ENCODE assay signal across 11 cellular contexts in the genomic region with DNA sequence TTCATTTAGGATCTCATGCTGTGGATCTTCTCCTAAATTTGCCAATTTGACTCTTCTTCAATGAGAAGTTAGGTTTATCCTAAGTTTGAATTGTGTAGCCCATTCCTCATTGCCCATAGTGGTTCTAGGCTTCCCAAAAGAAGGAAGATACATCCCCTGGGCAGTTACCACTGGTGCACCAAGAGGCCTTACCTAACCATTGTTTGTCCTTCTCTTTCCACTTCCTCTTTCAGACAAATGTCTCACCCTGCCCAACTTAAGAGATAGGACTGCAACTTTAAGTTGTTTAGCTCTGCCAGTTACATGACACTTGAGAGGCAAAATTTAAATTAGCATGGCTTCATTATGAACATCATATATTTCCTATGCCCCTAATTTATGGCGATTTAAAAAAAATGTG.
"Had no signal": no experiment of that assay in that cellular context is flagged by ENCODE, and none has a peak within 500 bp of the region (broad histone marks: within the 10 kb centered on the region; RNA-seq: fewer than 3 reads in every experiment).

No MANE protein-coding gene starts in this region.

- DNase-seq: activated CD4-positive, alpha-beta T cell treated with anti-CD3 and anti-CD28 coated beads for 36 hours; activated CD8-positive, alpha-beta T cell treated with anti-CD3 and anti-CD28 coated beads for 36 hours; activated naive CD4-positive, alpha-beta T cell treated with anti-CD3 and anti-CD28 coated beads for 36 hours; foreskin keratinocyte; immature natural killer cell; lower lobe of right lung; midbrain; pancreas; stimulated activated CD4-positive, alpha-beta T cell treated with anti-CD3 and anti-CD28 coated beads, Interleukin-2, amount 100 ng/mL, for 48 hours; stimulated activated CD8-positive, alpha-beta memory T cell treated with anti-CD3 and anti-CD28 coated beads, Interleukin-4, amount 100 ng/mL, for 48 hours; WERI-Rb-1 had no signal

- ATAC-seq: activated CD4-positive, alpha-beta T cell treated with anti-CD3 and anti-CD28 coated beads for 36 hours; activated CD8-positive, alpha-beta T cell treated with anti-CD3 and anti-CD28 coated beads for 36 hours; foreskin keratinocyte; pancreas had no signal
